2 cellular contexts compared by ENCODE assay signal in the genomic region with DNA sequence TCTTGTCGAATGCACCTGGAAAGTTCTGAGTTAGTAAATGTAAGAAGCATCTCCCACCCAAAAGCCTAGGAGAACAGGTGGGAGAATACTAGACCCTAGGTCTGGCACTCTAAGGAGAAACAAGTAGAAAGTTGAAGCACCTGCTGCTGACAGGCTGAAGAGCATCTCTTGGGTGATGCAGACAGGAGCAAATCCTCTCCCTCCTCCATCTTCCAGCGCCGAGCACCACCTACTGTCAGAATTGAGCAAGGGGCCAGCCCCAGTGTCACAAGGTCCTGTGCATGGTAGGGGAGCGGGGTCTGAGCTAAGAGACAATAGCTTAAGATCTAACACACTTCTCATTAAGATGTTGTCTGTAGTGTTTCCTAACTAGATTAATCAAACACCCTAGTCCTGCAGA.
TF ChIP-seq lines count a peak whose summit lies in the region.

No MANE protein-coding gene starts in this region.

TF ChIP-seq in HepG2, 621 proteins besides CTCF, POLR2A, EP300 and RAD21:
- TF ChIP-seq ZNF703 (CRISPR knock-in tag; IDR thresholded peaks at IDR 0.05; ENCODE audit: borderline replicate concordance) (no peak), RBM22 (optimal IDR thresholded peaks at IDR 0.05; ENCODE audit: low read length) (peak; percentile 23), POLR2AphosphoS5 (IDR thresholded peaks at IDR 0.05; ENCODE audit: low read depth, low read length) (peak; percentile 22; the same call in 1 of the 2 replicates), STAG1 (CRISPR knock-in tag; IDR thresholded peaks at IDR 0.05) (peak; percentile 61), ZFP1 (CRISPR knock-in tag; IDR thresholded peaks at IDR 0.05) (no peak), MTF2 (CRISPR knock-in tag; IDR thresholded peaks at IDR 0.05; ENCODE audit: borderline replicate concordance) (no peak), NFIC (IDR thresholded peaks at IDR 0.05; ENCODE audit: low read length) (no peak), ZNF713 (CRISPR knock-in tag; IDR thresholded peaks at IDR 0.05) (no peak), TCF7L2 (IDR thresholded peaks at IDR 0.05; ENCODE audit: low read depth, low read length) (no peak), ZNF263 (CRISPR knock-in tag; IDR thresholded peaks at IDR 0.05) (peak; percentile 59; the same call in 1 of the 2 replicates)
- TF ChIP-seq, protein P1, sequence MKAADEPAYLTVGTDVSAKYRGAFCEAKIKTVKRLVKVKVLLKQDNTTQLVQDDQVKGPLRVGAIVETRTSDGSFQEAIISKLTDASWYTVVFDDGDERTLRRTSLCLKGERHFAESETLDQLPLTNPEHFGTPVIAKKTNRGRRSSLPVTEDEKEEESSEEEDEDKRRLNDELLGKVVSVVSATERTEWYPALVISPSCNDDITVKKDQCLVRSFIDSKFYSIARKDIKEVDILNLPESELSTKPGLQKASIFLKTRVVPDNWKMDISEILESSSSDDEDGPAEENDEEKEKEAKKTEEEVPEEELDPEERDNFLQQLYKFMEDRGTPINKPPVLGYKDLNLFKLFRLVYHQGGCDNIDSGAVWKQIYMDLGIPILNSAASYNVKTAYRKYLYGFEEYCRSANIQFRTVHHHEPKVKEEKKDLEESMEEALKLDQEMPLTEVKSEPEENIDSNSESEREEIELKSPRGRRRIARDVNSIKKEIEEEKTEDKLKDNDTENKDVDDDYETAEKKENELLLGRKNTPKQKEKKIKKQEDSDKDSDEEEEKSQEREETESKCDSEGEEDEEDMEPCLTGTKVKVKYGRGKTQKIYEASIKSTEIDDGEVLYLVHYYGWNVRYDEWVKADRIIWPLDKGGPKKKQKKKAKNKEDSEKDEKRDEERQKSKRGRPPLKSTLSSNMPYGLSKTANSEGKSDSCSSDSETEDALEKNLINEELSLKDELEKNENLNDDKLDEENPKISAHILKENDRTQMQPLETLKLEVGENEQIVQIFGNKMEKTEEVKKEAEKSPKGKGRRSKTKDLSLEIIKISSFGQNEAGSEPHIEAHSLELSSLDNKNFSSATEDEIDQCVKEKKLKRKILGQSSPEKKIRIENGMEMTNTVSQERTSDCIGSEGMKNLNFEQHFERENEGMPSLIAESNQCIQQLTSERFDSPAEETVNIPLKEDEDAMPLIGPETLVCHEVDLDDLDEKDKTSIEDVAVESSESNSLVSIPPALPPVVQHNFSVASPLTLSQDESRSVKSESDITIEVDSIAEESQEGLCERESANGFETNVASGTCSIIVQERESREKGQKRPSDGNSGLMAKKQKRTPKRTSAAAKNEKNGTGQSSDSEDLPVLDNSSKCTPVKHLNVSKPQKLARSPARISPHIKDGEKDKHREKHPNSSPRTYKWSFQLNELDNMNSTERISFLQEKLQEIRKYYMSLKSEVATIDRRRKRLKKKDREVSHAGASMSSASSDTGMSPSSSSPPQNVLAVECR (CRISPR knock-in tag; IDR thresholded peaks at IDR 0.05; ENCODE audit: borderline replicate concordance): no peak
- TF ChIP-seq, protein P2, sequence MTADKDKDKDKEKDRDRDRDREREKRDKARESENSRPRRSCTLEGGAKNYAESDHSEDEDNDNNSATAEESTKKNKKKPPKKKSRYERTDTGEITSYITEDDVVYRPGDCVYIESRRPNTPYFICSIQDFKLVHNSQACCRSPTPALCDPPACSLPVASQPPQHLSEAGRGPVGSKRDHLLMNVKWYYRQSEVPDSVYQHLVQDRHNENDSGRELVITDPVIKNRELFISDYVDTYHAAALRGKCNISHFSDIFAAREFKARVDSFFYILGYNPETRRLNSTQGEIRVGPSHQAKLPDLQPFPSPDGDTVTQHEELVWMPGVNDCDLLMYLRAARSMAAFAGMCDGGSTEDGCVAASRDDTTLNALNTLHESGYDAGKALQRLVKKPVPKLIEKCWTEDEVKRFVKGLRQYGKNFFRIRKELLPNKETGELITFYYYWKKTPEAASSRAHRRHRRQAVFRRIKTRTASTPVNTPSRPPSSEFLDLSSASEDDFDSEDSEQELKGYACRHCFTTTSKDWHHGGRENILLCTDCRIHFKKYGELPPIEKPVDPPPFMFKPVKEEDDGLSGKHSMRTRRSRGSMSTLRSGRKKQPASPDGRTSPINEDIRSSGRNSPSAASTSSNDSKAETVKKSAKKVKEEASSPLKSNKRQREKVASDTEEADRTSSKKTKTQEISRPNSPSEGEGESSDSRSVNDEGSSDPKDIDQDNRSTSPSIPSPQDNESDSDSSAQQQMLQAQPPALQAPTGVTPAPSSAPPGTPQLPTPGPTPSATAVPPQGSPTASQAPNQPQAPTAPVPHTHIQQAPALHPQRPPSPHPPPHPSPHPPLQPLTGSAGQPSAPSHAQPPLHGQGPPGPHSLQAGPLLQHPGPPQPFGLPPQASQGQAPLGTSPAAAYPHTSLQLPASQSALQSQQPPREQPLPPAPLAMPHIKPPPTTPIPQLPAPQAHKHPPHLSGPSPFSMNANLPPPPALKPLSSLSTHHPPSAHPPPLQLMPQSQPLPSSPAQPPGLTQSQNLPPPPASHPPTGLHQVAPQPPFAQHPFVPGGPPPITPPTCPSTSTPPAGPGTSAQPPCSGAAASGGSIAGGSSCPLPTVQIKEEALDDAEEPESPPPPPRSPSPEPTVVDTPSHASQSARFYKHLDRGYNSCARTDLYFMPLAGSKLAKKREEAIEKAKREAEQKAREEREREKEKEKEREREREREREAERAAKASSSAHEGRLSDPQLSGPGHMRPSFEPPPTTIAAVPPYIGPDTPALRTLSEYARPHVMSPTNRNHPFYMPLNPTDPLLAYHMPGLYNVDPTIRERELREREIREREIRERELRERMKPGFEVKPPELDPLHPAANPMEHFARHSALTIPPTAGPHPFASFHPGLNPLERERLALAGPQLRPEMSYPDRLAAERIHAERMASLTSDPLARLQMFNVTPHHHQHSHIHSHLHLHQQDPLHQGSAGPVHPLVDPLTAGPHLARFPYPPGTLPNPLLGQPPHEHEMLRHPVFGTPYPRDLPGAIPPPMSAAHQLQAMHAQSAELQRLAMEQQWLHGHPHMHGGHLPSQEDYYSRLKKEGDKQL (CRISPR knock-in tag; IDR thresholded peaks at IDR 0.05; ENCODE audit: low read depth): no peak
TF ChIP-seq in HepG2: peak in this region for 4.

TF ChIP-seq in H1, 55 proteins besides CTCF, POLR2A, EP300 and RAD21:
- no peak for TF ChIP-seq CHD1 (IDR thresholded peaks at IDR 0.05; ENCODE audit: low read depth, low read length)
- TF ChIP-seq SIN3A (conservative IDR thresholded peaks at IDR 0.05 in 1 of 2, IDR thresholded peaks at IDR 0.05 in 1 of 2; ENCODE audit: low read depth in 1 of 2, low read length in 2 of 2): no peak
- no peak for TF ChIP-seq GTF2F1 (IDR thresholded peaks at IDR 0.05; ENCODE audit: borderline replicate concordance, low read depth, low read length)
- TF ChIP-seq GABPA (IDR thresholded peaks at IDR 0.05; ENCODE audit: borderline replicate concordance, insufficient read depth, low read length): no peak
- TF ChIP-seq JUND (IDR thresholded peaks at IDR 0.05; ENCODE audit: low read length): no peak
- no peak for TF ChIP-seq ZNF274 (IDR thresholded peaks at IDR 0.05; ENCODE audit: borderline replicate concordance, extremely low read depth, low read length)
- TF ChIP-seq HDAC2 (IDR thresholded peaks at IDR 0.05; ENCODE audit: borderline replicate concordance in 1 of 2, low read depth in 2 of 2, low read length in 2 of 2): no peak
- no peak for TF ChIP-seq TCF12 (IDR thresholded peaks at IDR 0.05; ENCODE audit: low read depth, low read length)
- no peak for TF ChIP-seq TBP (IDR thresholded peaks at IDR 0.05; ENCODE audit: low read depth, low read length)
- no peak for TF ChIP-seq CBX5 (IDR thresholded peaks at IDR 0.05; ENCODE audit: low read depth, low read length)
- no peak for TF ChIP-seq PHF8 (conservative IDR thresholded peaks at IDR 0.05; ENCODE audit: low read depth, low read length)
- TF ChIP-seq TAF7 (optimal IDR thresholded peaks at IDR 0.05; ENCODE audit: borderline replicate concordance, low read depth, low read length): no peak
- TF ChIP-seq, protein P3, sequence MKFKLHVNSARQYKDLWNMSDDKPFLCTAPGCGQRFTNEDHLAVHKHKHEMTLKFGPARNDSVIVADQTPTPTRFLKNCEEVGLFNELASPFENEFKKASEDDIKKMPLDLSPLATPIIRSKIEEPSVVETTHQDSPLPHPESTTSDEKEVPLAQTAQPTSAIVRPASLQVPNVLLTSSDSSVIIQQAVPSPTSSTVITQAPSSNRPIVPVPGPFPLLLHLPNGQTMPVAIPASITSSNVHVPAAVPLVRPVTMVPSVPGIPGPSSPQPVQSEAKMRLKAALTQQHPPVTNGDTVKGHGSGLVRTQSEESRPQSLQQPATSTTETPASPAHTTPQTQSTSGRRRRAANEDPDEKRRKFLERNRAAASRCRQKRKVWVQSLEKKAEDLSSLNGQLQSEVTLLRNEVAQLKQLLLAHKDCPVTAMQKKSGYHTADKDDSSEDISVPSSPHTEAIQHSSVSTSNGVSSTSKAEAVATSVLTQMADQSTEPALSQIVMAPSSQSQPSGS (IDR thresholded peaks at IDR 0.05; ENCODE audit: low read length): no peak
- TF ChIP-seq KDM5A (IDR thresholded peaks at IDR 0.05; ENCODE audit: low read length): no peak
- no peak for TF ChIP-seq KDM4A (IDR thresholded peaks at IDR 0.05; ENCODE audit: low read depth, low read length, severe bottlenecking)
- TF ChIP-seq RXRA (IDR thresholded peaks at IDR 0.05; ENCODE audit: insufficient read depth, low read depth, low read length): no peak
